In the genomic region with DNA sequence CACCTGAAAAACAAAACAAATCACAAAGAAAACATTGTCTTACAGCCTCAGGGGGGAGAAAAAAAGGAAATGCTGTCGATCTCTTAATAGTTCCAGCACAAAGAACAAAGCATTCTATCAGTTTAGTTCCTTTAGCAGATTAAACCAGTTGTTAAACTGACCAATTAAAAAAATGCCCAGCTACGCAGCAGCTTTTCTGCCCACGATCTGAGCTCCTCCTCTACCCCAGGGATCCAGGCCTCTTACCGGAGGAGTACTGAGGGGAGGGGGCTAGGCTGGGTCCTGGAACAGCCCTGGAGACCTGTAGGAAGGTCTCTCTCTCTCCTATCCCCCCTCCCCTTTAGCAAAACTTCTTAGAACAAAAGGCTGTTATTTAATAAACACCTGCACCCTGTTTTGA, we compare ENCODE assay signal across 14 cellular contexts. TPM values are rescaled to one million over a fixed set of nuclear protein-coding genes. Genes with fewer than 3 reads are reported as not detected.
DNase-seq lines count a peak whose midpoint lies in the region; ATAC-seq and TF ChIP-seq lines count a peak whose summit lies in the region.
"Had no signal": no experiment of that assay in that cellular context is flagged by ENCODE, and none has a peak within 500 bp of the region (broad histone marks: within the 10 kb centered on the region; RNA-seq: fewer than 3 reads in every experiment).

No MANE protein-coding gene starts in this region.

- POLR2A ChIA-PET in Caco-2 (lab: Charles Lee) = interaction anchor here (0.6 to 2.0 kb wide), 3 partner anchors 13 to 279 kb away, joined by 3 to 16 read pairs (median 3); a partner anchor contains a TSS
- POLR2A ChIA-PET in Panc1 (lab: Charles Lee) = interaction anchor here (0.6 kb wide), 1 partner anchor 1036 kb away, joined by 6 read pairs; no protein-coding TSS in a partner anchor
- POLR2A ChIA-PET in CD8-positive, alpha-beta T cell (lab: Charles Lee) = no interaction called here

- CTCF ChIA-PET in Caco-2 (lab: Charles Lee) (interaction anchor here (0.6 to 1.4 kb wide), 2 partner anchors 40 to 276 kb away, joined by 4 to 5 read pairs; no protein-coding TSS in a partner anchor), Panc1 (lab: Charles Lee) (interaction anchor here (0.6 to 1.0 kb wide), 3 partner anchors 36 to 351 kb away, joined by 3 to 5 read pairs (median 3); no protein-coding TSS in a partner anchor)
- CTCF ChIA-PET in CD8-positive, alpha-beta T cell (lab: Charles Lee) = no interaction called here

- H3K27ac ChIP-seq in Panc1 (ENCODE audit: low read length) = peak overlapping the region; percentile 97
- H3K27ac ChIP-seq in foreskin keratinocyte = peak overlapping the region; percentile 29
- peak overlapping the region; percentile 62 to 76 for H3K27ac ChIP-seq in ovary
- no peak overlapping the region for H3K27ac ChIP-seq in CD8-positive, alpha-beta T cell (ENCODE audit: low read depth, low read length)
- H3K27ac ChIP-seq in right cardiac atrium (ENCODE audit: low read length) = no peak overlapping the region
- H3K27ac ChIP-seq: ascending aorta, HL-60 had no signal

- ATAC-seq in Panc1 (no peak), foreskin keratinocyte (no peak), right cardiac atrium (no peak)
- no peak for ATAC-seq in CD8-positive, alpha-beta T cell
- ATAC-seq: naive thymus-derived CD4-positive, alpha-beta T cell had no signal

- H3K4me1 Mint-ChIP-seq in Caco-2 (ENCODE audit: low read depth, unreplicated experiment) = peaks cover 32% of the 10 kb centered on the region
- peaks cover 11% of the 10 kb centered on the region for H3K4me1 Mint-ChIP-seq in CD8-positive, alpha-beta T cell (ENCODE audit: low read depth)

- no TSS peak for BruUV-seq in Caco-2 (replicated peaks; lab: Mats Ljungman, UMichigan)
- no TSS peak for BruUV-seq in Panc1 (replicated peaks; lab: Mats Ljungman, UMichigan)

- TF ChIP-seq EP300 in ovary (IDR thresholded peaks at IDR 0.05) = no peak

- no peaks in the 10 kb centered on the region for H3K9me3 ChIP-seq in Caco-2
- H3K9me3 ChIP-seq in Panc1 (ENCODE audit: control insufficient read depth, insufficient read depth, low read depth, low read length) = no peaks in the 10 kb centered on the region
- H3K9me3 ChIP-seq in ovary = no peaks in the 10 kb centered on the region
- H3K9me3 ChIP-seq in CD8-positive, alpha-beta T cell (ENCODE audit: low read length) = no peaks in the 10 kb centered on the region
- no peaks in the 10 kb centered on the region for H3K9me3 ChIP-seq in right cardiac atrium (ENCODE audit: control insufficient read depth, low read length)
- H3K9me3 ChIP-seq: ascending aorta had no signal

- in situ Hi-C loops in Panc1 (cut with HindIII; ENCODE audit: low pct_unique_long_range_greater_than_20kb, low sequenced_read_pairs) = no loop called here

- H3K27me3 ChIP-seq in Caco-2 (replicated peaks; ENCODE audit: control insufficient read depth, insufficient read depth, low read length) (no peaks in the 10 kb centered on the region), Panc1 (ENCODE audit: control insufficient read depth, insufficient read depth, low read length) (no peaks in the 10 kb centered on the region), foreskin keratinocyte (no peaks in the 10 kb centered on the region), ovary (no peaks in the 10 kb centered on the region), right cardiac atrium (ENCODE audit: control insufficient read depth, insufficient read depth) (no peaks in the 10 kb centered on the region)
- no peaks in the 10 kb centered on the region for H3K27me3 ChIP-seq in CD8-positive, alpha-beta T cell (ENCODE audit: insufficient read depth, low read length)
- H3K27me3 ChIP-seq: ascending aorta had no signal

- peaks cover 61% of the 10 kb centered on the region for H3K4me1 ChIP-seq in Caco-2
- H3K4me1 ChIP-seq in Panc1 (ENCODE audit: control insufficient read depth, insufficient read depth, low read length) = peaks cover 76% of the 10 kb centered on the region
- peaks cover 44% of the 10 kb centered on the region for H3K4me1 ChIP-seq in foreskin keratinocyte
- H3K4me1 ChIP-seq in ovary (ENCODE audit: insufficient read depth) = peaks cover 5% of the 10 kb centered on the region
- H3K4me1 ChIP-seq in CD8-positive, alpha-beta T cell (ENCODE audit: insufficient read depth, low read length) = no peaks in the 10 kb centered on the region
- no peaks in the 10 kb centered on the region for H3K4me1 ChIP-seq in right cardiac atrium (ENCODE audit: control insufficient read depth, insufficient read depth, low read length)
- H3K4me1 ChIP-seq: ascending aorta had no signal

- TF ChIP-seq POLR2A in ovary (IDR thresholded peaks at IDR 0.05) = no peak

- TF ChIP-seq CTCF in Caco-2 (IDR thresholded peaks at IDR 0.05; ENCODE audit: insufficient read depth in 1 of 2, low read depth in 1 of 2, low read length in 1 of 2, severe bottlenecking in 1 of 2, unreplicated experiment in 1 of 2) = no peak
- no peak for TF ChIP-seq CTCF in Panc1 (IDR thresholded peaks at IDR 0.05)
- no peak for TF ChIP-seq CTCF in foreskin keratinocyte (conservative IDR thresholded peaks at IDR 0.05)
- TF ChIP-seq CTCF in ovary (IDR thresholded peaks at IDR 0.05) = no peak
- no peak for TF ChIP-seq CTCF in CD8-positive, alpha-beta T cell (IDR thresholded peaks at IDR 0.05)

- no peaks in the 10 kb centered on the region for H3K27me3 Mint-ChIP-seq in Caco-2 (ENCODE audit: insufficient read depth, unreplicated experiment)
- peaks cover 1% of the 10 kb centered on the region for H3K27me3 Mint-ChIP-seq in CD8-positive, alpha-beta T cell (ENCODE audit: low read depth)

- peaks cover 21% of the 10 kb centered on the region for H3K36me3 Mint-ChIP-seq in Caco-2 (ENCODE audit: insufficient read depth, unreplicated experiment)
- H3K36me3 Mint-ChIP-seq in CD8-positive, alpha-beta T cell = no peaks in the 10 kb centered on the region
- H3K36me3 Mint-ChIP-seq: naive thymus-derived CD4-positive, alpha-beta T cell had no signal

- 32 to 37% (median 34%) methylated on average over 4 of the region's 4 CpGs for WGBS in ovary, 3 donors
- 60% methylated on average over 4 of the region's 4 CpGs for WGBS in right cardiac atrium

- H3K27ac Mint-ChIP-seq in Caco-2 (ENCODE audit: unreplicated experiment) = peak overlapping the region; percentile 90
- H3K27ac Mint-ChIP-seq in CD8-positive, alpha-beta T cell = no peak overlapping the region

- intact Hi-C loops in Caco-2 (cut with micrococcal nuclease; ENCODE audit: unreplicated experiment) = no loop called here
- intact Hi-C loops in Panc1 (cut with micrococcal nuclease; ENCODE audit: unreplicated experiment) = no loop called here
- intact Hi-C loops in ovary (cut with DNase I) = no loop called here
- intact Hi-C loops in CD8-positive, alpha-beta T cell (cut with DNase I, micrococcal nuclease) = no loop called here
- intact Hi-C loops in right cardiac atrium (cut with DNase I) = loop anchor here in 1 of 4 donors (10.0 kb wide), 1 partner anchor 55 kb away; no protein-coding TSS in a partner anchor

- H3K4me3 ChIP-seq in Caco-2 (ENCODE audit: low read depth, low read length) (no peak overlapping the region; the same call in none of the 2 replicates), Panc1 (ENCODE audit: low read depth in 2 of 2, low read length in 2 of 2) (peak overlapping the region; percentile 2 to 39; a peak in 3 of 4 replicates), ovary (no peak overlapping the region), right cardiac atrium (ENCODE audit: low read length) (no peak overlapping the region)
- H3K4me3 ChIP-seq in CD8-positive, alpha-beta T cell (ENCODE audit: low read depth, low read length) = no peak overlapping the region
- H3K4me3 ChIP-seq: ascending aorta had no signal

- DNase-seq in Caco-2 = peak in 1 of 2 experiments; percentile 55
- no peak for DNase-seq in Panc1 (ENCODE audit: low read depth, low spot score)
- no peak for DNase-seq in foreskin keratinocyte
- DNase-seq in ovary = no peak
- DNase-seq in HUDEP-2 (lab: John Stamatoyannopoulos, UW; ENCODE audit: unreplicated experiment in 76 of 76) = no peak
- DNase-seq in CD8-positive, alpha-beta T cell = no peak
- no peak for DNase-seq in activated naive CD4-positive, alpha-beta T cell treated with anti-CD3 and anti-CD28 coated beads, Interleukin-2, amount 50 U/mL, for 16 hours
- DNase-seq in right cardiac atrium = no peak
- DNase-seq: activated CD4-positive, alpha-beta T cell treated with anti-CD3 and anti-CD28 coated beads for 4 hours; activated T-cell treated with anti-CD3 and anti-CD28 coated beads, Interleukin-2, amount 50 U/mL, for 48 hours; naive thymus-derived CD4-positive, alpha-beta T cell; stimulated activated CD4-positive, alpha-beta T cell treated with anti-CD3 and anti-CD28 coated beads, Interleukin-12 subunit alpha, Interleukin-12 subunit beta, amount 100 ng/mL, for 4 hours had no signal

- H3K36me3 ChIP-seq in Caco-2 (ENCODE audit: control insufficient read depth, insufficient read depth, low read length) (no peaks in the 10 kb centered on the region), Panc1 (ENCODE audit: control insufficient read depth, insufficient read depth, low read length) (no peaks in the 10 kb centered on the region), ovary (no peaks in the 10 kb centered on the region)
- H3K36me3 ChIP-seq in CD8-positive, alpha-beta T cell (ENCODE audit: insufficient read depth, low read length) = no peaks in the 10 kb centered on the region
- H3K36me3 ChIP-seq: ascending aorta had no signal

- H3K9me3 Mint-ChIP-seq in Caco-2 (ENCODE audit: unreplicated experiment) = no peaks in the 10 kb centered on the region
- no peaks in the 10 kb centered on the region for H3K9me3 Mint-ChIP-seq in CD8-positive, alpha-beta T cell
- H3K9me3 Mint-ChIP-seq: naive thymus-derived CD4-positive, alpha-beta T cell had no signal

- H3K4me3 Mint-ChIP-seq in Caco-2 (ENCODE audit: unreplicated experiment) = peak overlapping the region; percentile 67
- H3K4me3 Mint-ChIP-seq in CD8-positive, alpha-beta T cell = no peak overlapping the region
- H3K4me3 Mint-ChIP-seq: naive thymus-derived CD4-positive, alpha-beta T cell had no signal

RNA-seq across cellular contexts. Expression of a gene that starts 13.4 kb away (rescaled TPM):
- total RNA-seq in Caco-2 (2022) (175 and 180 TPM in 2 replicates), Panc1 (2021; ENCODE audit: unreplicated experiment) (240 TPM), foreskin keratinocyte (90.3 and 92.5 TPM in 2 replicates), ovary (100 to 1,000 TPM in 4 of 7 donors, 10 to 100 TPM in 3; 65.7 to 167 (median 105) TPM), right cardiac atrium (1 to 10 TPM; 5.8 to 9.4 (median 8.2) TPM)
- 281 TPM for polyA plus RNA-seq in Panc1 (2012; ENCODE audit: insufficient read length)
- polyA plus RNA-seq in foreskin keratinocyte (76.2 and 76.7 TPM in 2 replicates), ovary (10 to 100 TPM; 44.4 to 79.6 TPM), right cardiac atrium (4.1 TPM)
- total RNA-seq in CD8-positive, alpha-beta T cell = 10 to 100 TPM in 1 of 2 experiments, 1 to 10 TPM in 1; 9.9 to 11.5 TPM

RNA-seq across cellular contexts. Expression of a gene that starts 30.0 kb away (rescaled TPM):
- total RNA-seq in Caco-2 (2022) (47.7 and 52.7 TPM in 2 replicates), Panc1 (2021; ENCODE audit: unreplicated experiment) (22.6 TPM), foreskin keratinocyte (9.0 and 11.6 TPM in 2 replicates), ovary (10 to 100 TPM; 17.8 to 29.8 (median 24.7) TPM), right cardiac atrium (10 to 100 TPM; 36.9 to 51.2 (median 40.1) TPM)
- polyA plus RNA-seq in Panc1 (2012; ENCODE audit: insufficient read length) = 21.8 TPM
- polyA plus RNA-seq in foreskin keratinocyte (9.0 and 10.7 TPM in 2 replicates), ovary (10 to 100 TPM; 14.7 to 27.2 TPM), right cardiac atrium (32.4 TPM)
- 10 to 100 TPM; 42.1 to 57.4 TPM for total RNA-seq in CD8-positive, alpha-beta T cell

RNA-seq across cellular contexts. Expression of a gene that starts 30.2 kb away (rescaled TPM):
- 123 and 124 TPM in 2 replicates for total RNA-seq in Caco-2 (2022)
- 65.6 TPM for total RNA-seq in Panc1 (2021; ENCODE audit: unreplicated experiment)
- polyA plus RNA-seq in Panc1 (2012; ENCODE audit: insufficient read length) = 99.3 TPM
- total RNA-seq in foreskin keratinocyte = 51.7 and 58.4 TPM in 2 replicates
- 87.2 and 90.8 TPM in 2 replicates for polyA plus RNA-seq in foreskin keratinocyte
- 10 to 100 TPM; 11.5 to 56.7 (median 47.3) TPM for total RNA-seq in ovary
- polyA plus RNA-seq in ovary = 10 to 100 TPM; 37.2 to 55.6 TPM
- total RNA-seq in CD8-positive, alpha-beta T cell = 10 to 100 TPM; 38.9 to 41.6 TPM
- total RNA-seq in right cardiac atrium = 10 to 100 TPM; 83.2 to 94.2 (median 87.8) TPM
- polyA plus RNA-seq in right cardiac atrium = 92.7 TPM

RNA-seq across cellular contexts. Expression of a gene that starts 35.8 kb away (rescaled TPM):
- 25.3 and 26.7 TPM in 2 replicates for total RNA-seq in Caco-2 (2022)
- 32.1 TPM for total RNA-seq in Panc1 (2021; ENCODE audit: unreplicated experiment)
- 30.5 TPM for polyA plus RNA-seq in Panc1 (2012; ENCODE audit: insufficient read length)
- 12.6 and 14.4 TPM in 2 replicates for total RNA-seq in foreskin keratinocyte
- polyA plus RNA-seq in foreskin keratinocyte = 6.5 and 7.1 TPM in 2 replicates
- 10 to 100 TPM; 15.6 to 29.1 (median 25.0) TPM for total RNA-seq in ovary
- 10 to 100 TPM in 1 of 2 donors, 1 to 10 TPM in 1; 9.3 to 13.9 TPM for polyA plus RNA-seq in ovary
- total RNA-seq in CD8-positive, alpha-beta T cell = 1 to 10 TPM; 5.2 to 5.4 TPM
- 1 to 10 TPM; 6.7 to 9.6 (median 9.2) TPM for total RNA-seq in right cardiac atrium
- polyA plus RNA-seq in right cardiac atrium = 4.5 TPM

Comparison
In these comparisons a context has a peak if more than half of its experiments do, and no peak if none do; other contexts are left out.
1. H3K4me3 ChIP-seq: peak in Panc1 (2 of 2); none in Caco-2 (single experiment), ovary (single experiment), CD8-positive, alpha-beta T cell (single experiment) and right cardiac atrium (single experiment).
2. H3K27ac ChIP-seq: peak in Panc1 (single experiment), foreskin keratinocyte (single experiment) and ovary (2 of 2); none in CD8-positive, alpha-beta T cell (single experiment) and right cardiac atrium (single experiment).